ENCODE assay signal across 8 cellular contexts in the genomic region with DNA sequence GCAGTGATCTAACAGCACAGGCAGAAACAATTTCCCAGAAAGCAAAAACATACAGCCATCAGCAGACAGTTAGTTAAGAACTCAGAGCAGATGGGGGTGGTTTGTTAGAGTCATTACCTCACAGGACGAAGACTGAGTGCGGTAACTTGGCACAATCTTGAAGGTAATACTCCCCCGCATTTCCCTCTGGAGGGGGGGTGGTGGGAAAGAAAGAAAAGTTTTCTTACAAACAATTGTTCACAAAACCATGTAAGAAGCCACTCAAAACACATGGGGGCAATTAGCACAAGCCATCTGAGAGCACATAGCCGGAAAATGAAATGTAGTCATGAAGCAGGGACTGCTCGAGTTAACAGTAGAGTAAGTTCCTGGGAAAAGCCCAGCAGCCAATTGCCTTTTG.
A peak's percentile ranks its signal among the peaks of the same experiment; 100 is the strongest.
DNase-seq lines count a peak whose midpoint lies in the region; ATAC-seq and TF ChIP-seq lines count a peak whose summit lies in the region.

No MANE protein-coding gene starts in this region.

- H3K9me3 Mint-ChIP-seq in mesothelial cell of epicardium: peaks cover 11% of the 10 kb centered on the region

- ATAC-seq in HG03354 (IDR thresholded peaks at IDR 0.05; ENCODE audit: poor library complexity, severe bottlenecking, unreplicated experiment) (no peak), GM18498 (IDR thresholded peaks at IDR 0.05; ENCODE audit: unreplicated experiment) (no peak)

- H3K36me3 ChIP-seq in HEK293 (ENCODE audit: control insufficient read depth in 2 of 2, insufficient read depth in 1 of 2, low read length in 2 of 2): no peaks in the 10 kb centered on the region
- no peaks in the 10 kb centered on the region for H3K36me3 ChIP-seq in adrenal gland (replicated peaks in 1 of 2)

- no peak for TF ChIP-seq POLR2A in adrenal gland (IDR thresholded peaks at IDR 0.05)

- H3K4me3 ChIP-seq in HEK293 (ENCODE audit: low read depth, low read length): no peak overlapping the region
- H3K4me3 ChIP-seq in adrenal gland: no peak overlapping the region

- H3K36me3 Mint-ChIP-seq in mesothelial cell of epicardium: no peaks in the 10 kb centered on the region

- H3K27ac Mint-ChIP-seq in mesothelial cell of epicardium: peak overlapping the region; percentile 90

- H3K4me3 Mint-ChIP-seq in mesothelial cell of epicardium: no peak overlapping the region

- POLR2A ChIA-PET in HEK293 (lab: Yijun Ruan, JAX): no interaction called here

- H3K9me3 ChIP-seq in HEK293 (ENCODE audit: control insufficient read depth, insufficient read depth, low read depth, low read length) (no peaks in the 10 kb centered on the region), adrenal gland (replicated peaks in 1 of 3) (no peaks in the 10 kb centered on the region)

- CTCF ChIA-PET in HEK293 (lab: Yijun Ruan, JAX): no interaction called here

- DNase-seq in A172 (ENCODE audit: low spot score) (peak; percentile 27), adrenal gland (peak in 2 of 7 donors; percentile 3 to 17), mesothelial cell of epicardium (ENCODE audit: low spot score in 2 of 2, unreplicated experiment in 2 of 2) (no peak), NOMO-1 (lab: John Stamatoyannopoulos, UW; ENCODE audit: unreplicated experiment in 2 of 2) (no peak), GM13977 (ENCODE audit: low spot score) (no peak)

- H3K27me3 Mint-ChIP-seq in mesothelial cell of epicardium (ENCODE audit: low read depth): no peaks in the 10 kb centered on the region

- TF ChIP-seq CTCF in HEK293 (tag by site-specific recombination; IDR thresholded peaks at IDR 0.05) (no peak), adrenal gland (IDR thresholded peaks at IDR 0.05) (no peak), mesothelial cell of epicardium (IDR thresholded peaks at IDR 0.05; ENCODE audit: unreplicated experiment) (no peak), GM13977 (IDR thresholded peaks at IDR 0.05; ENCODE audit: extremely low read depth, insufficient read depth, missing control alignments) (no peak)

- peaks cover 22% of the 10 kb centered on the region for H3K4me1 Mint-ChIP-seq in mesothelial cell of epicardium

- H3K4me1 ChIP-seq in HEK293 (ENCODE audit: control insufficient read depth, insufficient read depth, low read length) (no peaks in the 10 kb centered on the region), adrenal gland (replicated peaks in 1 of 2) (peaks cover 10 to 30% of the 10 kb centered on the region in 2 donors)

- whole genome bisulfite sequencing in adrenal gland, 4 donors: 35 to 58% (median 46%) methylated on average over 5 of the region's 5 CpGs

- H3K27ac ChIP-seq in HEK293 (ENCODE audit: extremely low read depth, low read depth, low read length) (peak overlapping the region; percentile 7), adrenal gland (peak overlapping the region in 3 of 5 donors; percentile 17 to 64 (median 48))

- intact Hi-C loops in adrenal gland (cut with DNase I): loop anchor here in 1 of 2 donors (10.0 kb wide), 1 partner anchor 185 kb away; no protein-coding TSS in a partner anchor

- in situ Hi-C loops in GM13977 (cut with MboI; ENCODE audit: low pct_unique_long_range_greater_than_20kb, low sequenced_read_pairs, unreplicated experiment): loop anchor here (10.0 kb wide), 1 partner anchor 195 kb away; no protein-coding TSS in a partner anchor

- H3K27me3 ChIP-seq in adrenal gland: no peaks in the 10 kb centered on the region

TF ChIP-seq in HEK293, 187 proteins besides CTCF, POLR2A, EP300 and RAD21 (continues in another document):
- TF ChIP-seq ZNF768 (tag by site-specific recombination; IDR thresholded peaks at IDR 0.05): no peak
- TF ChIP-seq, protein P1, sequence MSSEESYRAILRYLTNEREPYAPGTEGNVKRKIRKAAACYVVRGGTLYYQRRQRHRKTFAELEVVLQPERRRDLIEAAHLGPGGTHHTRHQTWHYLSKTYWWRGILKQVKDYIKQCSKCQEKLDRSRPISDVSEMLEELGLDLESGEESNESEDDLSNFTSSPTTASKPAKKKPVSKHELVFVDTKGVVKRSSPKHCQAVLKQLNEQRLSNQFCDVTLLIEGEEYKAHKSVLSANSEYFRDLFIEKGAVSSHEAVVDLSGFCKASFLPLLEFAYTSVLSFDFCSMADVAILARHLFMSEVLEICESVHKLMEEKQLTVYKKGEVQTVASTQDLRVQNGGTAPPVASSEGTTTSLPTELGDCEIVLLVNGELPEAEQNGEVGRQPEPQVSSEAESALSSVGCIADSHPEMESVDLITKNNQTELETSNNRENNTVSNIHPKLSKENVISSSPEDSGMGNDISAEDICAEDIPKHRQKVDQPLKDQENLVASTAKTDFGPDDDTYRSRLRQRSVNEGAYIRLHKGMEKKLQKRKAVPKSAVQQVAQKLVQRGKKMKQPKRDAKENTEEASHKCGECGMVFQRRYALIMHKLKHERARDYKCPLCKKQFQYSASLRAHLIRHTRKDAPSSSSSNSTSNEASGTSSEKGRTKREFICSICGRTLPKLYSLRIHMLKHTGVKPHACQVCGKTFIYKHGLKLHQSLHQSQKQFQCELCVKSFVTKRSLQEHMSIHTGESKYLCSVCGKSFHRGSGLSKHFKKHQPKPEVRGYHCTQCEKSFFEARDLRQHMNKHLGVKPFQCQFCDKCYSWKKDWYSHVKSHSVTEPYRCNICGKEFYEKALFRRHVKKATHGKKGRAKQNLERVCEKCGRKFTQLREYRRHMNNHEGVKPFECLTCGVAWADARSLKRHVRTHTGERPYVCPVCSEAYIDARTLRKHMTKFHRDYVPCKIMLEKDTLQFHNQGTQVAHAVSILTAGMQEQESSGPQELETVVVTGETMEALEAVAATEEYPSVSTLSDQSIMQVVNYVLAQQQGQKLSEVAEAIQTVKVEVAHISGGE (tag by site-specific recombination; conservative IDR thresholded peaks at IDR 0.05; ENCODE audit: low read depth): no peak
- TF ChIP-seq ZFHX2 (tag by site-specific recombination; conservative IDR thresholded peaks at IDR 0.05): peak; percentile 52
- no peak for TF ChIP-seq ZNF266 (tag by site-specific recombination; IDR thresholded peaks at IDR 0.05; ENCODE audit: low read depth)
- TF ChIP-seq KLF8 (tag by site-specific recombination; IDR thresholded peaks at IDR 0.05): no peak
- TF ChIP-seq ZNF121 (tag by site-specific recombination; IDR thresholded peaks at IDR 0.05): no peak
- no peak for TF ChIP-seq ZNF10 (tag by site-specific recombination; IDR thresholded peaks at IDR 0.05)
- TF ChIP-seq ZBTB48 (tag by site-specific recombination; IDR thresholded peaks at IDR 0.05): no peak
- TF ChIP-seq ZNF248 (tag by site-specific recombination; IDR thresholded peaks at IDR 0.05): no peak
- TF ChIP-seq, protein P2, sequence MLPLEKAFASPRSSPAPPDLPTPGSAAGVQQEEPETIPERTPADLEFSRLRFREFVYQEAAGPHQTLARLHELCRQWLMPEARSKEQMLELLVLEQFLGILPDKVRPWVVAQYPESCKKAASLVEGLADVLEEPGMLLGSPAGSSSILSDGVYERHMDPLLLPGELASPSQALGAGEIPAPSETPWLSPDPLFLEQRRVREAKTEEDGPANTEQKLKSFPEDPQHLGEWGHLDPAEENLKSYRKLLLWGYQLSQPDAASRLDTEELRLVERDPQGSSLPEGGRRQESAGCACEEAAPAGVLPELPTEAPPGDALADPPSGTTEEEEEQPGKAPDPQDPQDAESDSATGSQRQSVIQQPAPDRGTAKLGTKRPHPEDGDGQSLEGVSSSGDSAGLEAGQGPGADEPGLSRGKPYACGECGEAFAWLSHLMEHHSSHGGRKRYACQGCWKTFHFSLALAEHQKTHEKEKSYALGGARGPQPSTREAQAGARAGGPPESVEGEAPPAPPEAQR (tag by site-specific recombination; IDR thresholded peaks at IDR 0.05): no peak
- no peak for TF ChIP-seq ZFP69B (tag by site-specific recombination; IDR thresholded peaks at IDR 0.05)
- TF ChIP-seq ZNF16 (tag by site-specific recombination; IDR thresholded peaks at IDR 0.05; ENCODE audit: low read depth): no peak
- TF ChIP-seq ZNF302 (tag by site-specific recombination; IDR thresholded peaks at IDR 0.05; ENCODE audit: low read depth): no peak
- TF ChIP-seq KLF16 (tag by site-specific recombination; IDR thresholded peaks at IDR 0.05): no peak
- TF ChIP-seq ZNF514 (tag by site-specific recombination; IDR thresholded peaks at IDR 0.05): no peak
- no peak for TF ChIP-seq ZNF239 (tag by site-specific recombination; IDR thresholded peaks at IDR 0.05)
- no peak for TF ChIP-seq ZNF155 (tag by site-specific recombination; IDR thresholded peaks at IDR 0.05)
- TF ChIP-seq ZNF211 (tag by site-specific recombination; IDR thresholded peaks at IDR 0.05; ENCODE audit: low read depth): no peak
- TF ChIP-seq ZNF555 (tag by site-specific recombination; conservative IDR thresholded peaks at IDR 0.05): no peak
- TF ChIP-seq, protein P3, sequence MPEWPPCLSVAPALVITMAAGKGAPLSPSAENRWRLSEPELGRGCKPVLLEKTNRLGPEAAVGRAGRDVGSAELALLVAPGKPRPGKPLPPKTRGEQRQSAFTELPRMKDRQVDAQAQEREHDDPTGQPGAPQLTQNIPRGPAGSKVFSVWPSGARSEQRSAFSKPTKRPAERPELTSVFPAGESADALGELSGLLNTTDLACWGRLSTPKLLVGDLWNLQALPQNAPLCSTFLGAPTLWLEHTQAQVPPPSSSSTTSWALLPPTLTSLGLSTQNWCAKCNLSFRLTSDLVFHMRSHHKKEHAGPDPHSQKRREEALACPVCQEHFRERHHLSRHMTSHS (tag by site-specific recombination; IDR thresholded peaks at IDR 0.05): no peak
- TF ChIP-seq ZNF426 (tag by site-specific recombination; IDR thresholded peaks at IDR 0.05): no peak
- TF ChIP-seq EGR2 (tag by site-specific recombination; IDR thresholded peaks at IDR 0.05; ENCODE audit: low read depth): 0 out of 2 replicates have a peak, but pooled peaks have one; percentile 6
- TF ChIP-seq, protein P4, sequence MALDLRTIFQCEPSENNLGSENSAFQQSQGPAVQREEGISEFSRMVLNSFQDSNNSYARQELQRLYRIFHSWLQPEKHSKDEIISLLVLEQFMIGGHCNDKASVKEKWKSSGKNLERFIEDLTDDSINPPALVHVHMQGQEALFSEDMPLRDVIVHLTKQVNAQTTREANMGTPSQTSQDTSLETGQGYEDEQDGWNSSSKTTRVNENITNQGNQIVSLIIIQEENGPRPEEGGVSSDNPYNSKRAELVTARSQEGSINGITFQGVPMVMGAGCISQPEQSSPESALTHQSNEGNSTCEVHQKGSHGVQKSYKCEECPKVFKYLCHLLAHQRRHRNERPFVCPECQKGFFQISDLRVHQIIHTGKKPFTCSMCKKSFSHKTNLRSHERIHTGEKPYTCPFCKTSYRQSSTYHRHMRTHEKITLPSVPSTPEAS (tag by site-specific recombination; IDR thresholded peaks at IDR 0.05): no peak
- TF ChIP-seq ZNF560 (tag by site-specific recombination; IDR thresholded peaks at IDR 0.05; ENCODE audit: borderline replicate concordance): no peak
- TF ChIP-seq SP3 (tag by site-specific recombination; IDR thresholded peaks at IDR 0.05): no peak
